3 cellular contexts compared by ENCODE assay signal in the genomic region with DNA sequence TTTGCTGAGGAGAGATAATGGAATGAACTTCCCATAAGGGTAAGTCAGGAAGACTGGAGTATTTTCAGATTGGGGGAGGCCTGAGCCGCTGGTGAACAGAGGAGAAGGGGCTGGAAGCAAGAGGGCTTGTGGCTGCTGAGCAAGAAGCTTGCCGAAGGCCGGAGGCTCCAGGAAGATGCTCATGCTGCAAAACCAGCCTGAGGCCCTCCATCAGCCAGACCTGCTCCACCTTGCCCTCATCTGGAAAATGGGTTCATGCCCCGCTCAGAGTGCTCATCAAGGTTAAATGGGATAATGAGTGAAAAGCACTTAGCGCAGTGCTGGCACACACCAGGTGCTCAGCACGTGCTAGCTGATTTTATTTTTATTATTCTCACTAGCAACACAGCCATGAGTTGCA.
TF ChIP-seq lines count a peak whose summit lies in the region.

No MANE protein-coding gene starts in this region.

TF ChIP-seq in A549, 52 proteins besides CTCF, POLR2A, EP300 and RAD21:
- TF ChIP-seq HOXA7 (CRISPR knock-in tag; IDR thresholded peaks at IDR 0.05) (no peak), KDM1A (IDR thresholded peaks at IDR 0.05; ENCODE audit: low read depth) (peak; percentile 62; the same call in 1 of the 2 replicates)

TF ChIP-seq in HEK293, 187 proteins besides CTCF, POLR2A, EP300 and RAD21:
- TF ChIP-seq, protein P1, sequence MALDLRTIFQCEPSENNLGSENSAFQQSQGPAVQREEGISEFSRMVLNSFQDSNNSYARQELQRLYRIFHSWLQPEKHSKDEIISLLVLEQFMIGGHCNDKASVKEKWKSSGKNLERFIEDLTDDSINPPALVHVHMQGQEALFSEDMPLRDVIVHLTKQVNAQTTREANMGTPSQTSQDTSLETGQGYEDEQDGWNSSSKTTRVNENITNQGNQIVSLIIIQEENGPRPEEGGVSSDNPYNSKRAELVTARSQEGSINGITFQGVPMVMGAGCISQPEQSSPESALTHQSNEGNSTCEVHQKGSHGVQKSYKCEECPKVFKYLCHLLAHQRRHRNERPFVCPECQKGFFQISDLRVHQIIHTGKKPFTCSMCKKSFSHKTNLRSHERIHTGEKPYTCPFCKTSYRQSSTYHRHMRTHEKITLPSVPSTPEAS (tag by site-specific recombination; IDR thresholded peaks at IDR 0.05), result no peak
- TF ChIP-seq ZNF138 (tag by site-specific recombination; IDR thresholded peaks at IDR 0.05; ENCODE audit: borderline replicate concordance), result no peak
- peak; percentile 73 for TF ChIP-seq ZNF223 (tag by site-specific recombination; IDR thresholded peaks at IDR 0.05)
- TF ChIP-seq ZNF416 (tag by site-specific recombination; IDR thresholded peaks at IDR 0.05), result no peak

TF ChIP-seq in WTC11, 78 proteins besides CTCF, POLR2A, EP300 and RAD21:
- TF ChIP-seq CBFB (CRISPR knock-in tag; IDR thresholded peaks at IDR 0.05; ENCODE audit: low read depth) (no peak), SOX15 (CRISPR knock-in tag; IDR thresholded peaks at IDR 0.05) (no peak), ATF1 (CRISPR knock-in tag; IDR thresholded peaks at IDR 0.05) (no peak), ZNF232 (CRISPR knock-in tag; IDR thresholded peaks at IDR 0.05) (no peak), ZNF138 (CRISPR knock-in tag; conservative IDR thresholded peaks at IDR 0.05) (no peak), ZNF263 (CRISPR knock-in tag; IDR thresholded peaks at IDR 0.05; ENCODE audit: low read depth) (no peak), ZNF416 (CRISPR knock-in tag; IDR thresholded peaks at IDR 0.05) (no peak), PRRX2 (CRISPR knock-in tag; IDR thresholded peaks at IDR 0.05) (no peak)
- TF ChIP-seq, protein P2, sequence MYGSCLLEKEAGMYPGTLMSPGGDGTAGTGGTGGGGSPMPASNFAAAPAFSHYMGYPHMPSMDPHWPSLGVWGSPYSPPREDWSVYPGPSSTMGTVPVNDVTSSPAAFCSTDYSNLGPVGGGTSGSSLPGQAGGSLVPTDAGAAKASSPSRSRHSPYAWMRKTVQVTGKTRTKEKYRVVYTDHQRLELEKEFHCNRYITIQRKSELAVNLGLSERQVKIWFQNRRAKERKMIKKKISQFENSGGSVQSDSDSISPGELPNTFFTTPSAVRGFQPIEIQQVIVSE (CRISPR knock-in tag; IDR thresholded peaks at IDR 0.05; ENCODE audit: borderline replicate concordance), result no peak
- TF ChIP-seq, protein P3, sequence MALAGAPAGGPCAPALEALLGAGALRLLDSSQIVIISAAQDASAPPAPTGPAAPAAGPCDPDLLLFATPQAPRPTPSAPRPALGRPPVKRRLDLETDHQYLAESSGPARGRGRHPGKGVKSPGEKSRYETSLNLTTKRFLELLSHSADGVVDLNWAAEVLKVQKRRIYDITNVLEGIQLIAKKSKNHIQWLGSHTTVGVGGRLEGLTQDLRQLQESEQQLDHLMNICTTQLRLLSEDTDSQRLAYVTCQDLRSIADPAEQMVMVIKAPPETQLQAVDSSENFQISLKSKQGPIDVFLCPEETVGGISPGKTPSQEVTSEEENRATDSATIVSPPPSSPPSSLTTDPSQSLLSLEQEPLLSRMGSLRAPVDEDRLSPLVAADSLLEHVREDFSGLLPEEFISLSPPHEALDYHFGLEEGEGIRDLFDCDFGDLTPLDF (CRISPR knock-in tag; IDR thresholded peaks at IDR 0.05), result no peak
